Comparison of ENCODE assay signal across 14 cellular contexts in genomic region chr2:231241755-231242507, GRCh38. TPM values are rescaled to one million over a fixed set of nuclear protein-coding genes. Genes with fewer than 3 reads are reported as not detected.
A peak's percentile ranks its signal among the peaks of the same experiment; 100 is the strongest.
DNase-seq lines count a peak whose midpoint lies in the region; ATAC-seq and TF ChIP-seq lines count a peak whose summit lies in the region.
"Had no signal": no experiment of that assay in that cellular context is flagged by ENCODE, and none has a peak within 500 bp of the region (broad histone marks: within the 10 kb centered on the region; RNA-seq: fewer than 3 reads in every experiment).

No MANE protein-coding gene starts in this region.

- no peaks in the 10 kb centered on the region for H3K36me3 ChIP-seq in mucosa of descending colon (ENCODE audit: low read depth)
- H3K36me3 ChIP-seq in H7 (replicated peaks; ENCODE audit: control insufficient read depth, insufficient read depth, low read length): peaks cover 10% of the 10 kb centered on the region
- no peaks in the 10 kb centered on the region for H3K36me3 ChIP-seq in OCI-LY7 (ENCODE audit: insufficient read depth, low read length)

- H3K4me1 ChIP-seq in mucosa of descending colon (ENCODE audit: low read depth) (peaks cover 43% of the 10 kb centered on the region), OCI-LY7 (ENCODE audit: insufficient read depth, low read length, poor library complexity, severe bottlenecking) (no peaks in the 10 kb centered on the region)

- no peak overlapping the region for H3K4me3 ChIP-seq in mucosa of descending colon
- no peak overlapping the region for H3K4me3 ChIP-seq in H7 (ENCODE audit: insufficient read depth, low read depth, low read length)
- H3K4me3 ChIP-seq in OCI-LY7 (ENCODE audit: low read depth, low read length, poor library complexity, severe bottlenecking): no peak overlapping the region
- H3K4me3 ChIP-seq: thoracic aorta had no signal

- CTCF ChIA-PET in OCI-LY7 (lab: Charles Lee; ENCODE audit: unreplicated experiment): no interaction called here

- no peaks in the 10 kb centered on the region for H3K9me3 Mint-ChIP-seq in type B pancreatic cell
- no peaks in the 10 kb centered on the region for H3K9me3 Mint-ChIP-seq in stimulated activated naive B cell treated with anti-CD40 and anti-IgM and Interleukin-4, amounts not matched to agents 10 μg/mL and 1 μg/mL and 100 μg/mL, for 72 hours
- H3K9me3 Mint-ChIP-seq: activated T-cell treated with anti-CD3 and anti-CD28 coated beads, Interleukin-2, amount 50 U/mL, for 4 hours had no signal

- H3K4me2 ChIP-seq in OCI-LY7 (ENCODE audit: low read length): no peak overlapping the region
- H3K4me2 ChIP-seq: KMS-11 had no signal

- no peaks in the 10 kb centered on the region for H3K9me3 ChIP-seq in mucosa of descending colon
- H3K9me3 ChIP-seq in OCI-LY7 (ENCODE audit: low read length): no peaks in the 10 kb centered on the region
- H3K9me3 ChIP-seq: thoracic aorta had no signal

- ATAC-seq in mucosa of descending colon: peak; percentile 15
- ATAC-seq in stimulated activated naive B cell treated with anti-CD40 and anti-IgM and Interleukin-4, amounts not matched to agents 10 μg/mL and 1 μg/mL and 100 μg/mL, for 72 hours (replicated peaks): no peak
- ATAC-seq: activated T-cell treated with anti-CD3 and anti-CD28 coated beads, Interleukin-2, amount 50 U/mL, for 4 hours had no signal

- no peak overlapping the region for H2AFZ ChIP-seq in OCI-LY7 (ENCODE audit: low read length)

- no peaks in the 10 kb centered on the region for H3K9me2 ChIP-seq in OCI-LY7 (ENCODE audit: insufficient read depth, low read length)

- no peaks in the 10 kb centered on the region for H4K20me1 ChIP-seq in OCI-LY7 (ENCODE audit: insufficient read depth, low read length)

- H3K27me3 Mint-ChIP-seq in type B pancreatic cell: no peaks in the 10 kb centered on the region
- H3K27me3 Mint-ChIP-seq in stimulated activated naive B cell treated with anti-CD40 and anti-IgM and Interleukin-4, amounts not matched to agents 10 μg/mL and 1 μg/mL and 100 μg/mL, for 72 hours: no peaks in the 10 kb centered on the region

- no peaks in the 10 kb centered on the region for H3K79me2 ChIP-seq in OCI-LY7 (ENCODE audit: insufficient read depth, low read depth, low read length)

- intact Hi-C loops in mucosa of descending colon (cut with DNase I, micrococcal nuclease) (no loop called here), OCI-LY7 (cut with micrococcal nuclease; ENCODE audit: unreplicated experiment) (no loop called here)

- no peak overlapping the region for H3K4me3 Mint-ChIP-seq in type B pancreatic cell
- no peak overlapping the region for H3K4me3 Mint-ChIP-seq in stimulated activated naive B cell treated with anti-CD40 and anti-IgM and Interleukin-4, amounts not matched to agents 10 μg/mL and 1 μg/mL and 100 μg/mL, for 72 hours
- H3K4me3 Mint-ChIP-seq: activated T-cell treated with anti-CD3 and anti-CD28 coated beads, Interleukin-2, amount 50 U/mL, for 4 hours had no signal

- TF ChIP-seq CTCF in mucosa of descending colon (IDR thresholded peaks at IDR 0.05) (no peak), type B pancreatic cell (conservative IDR thresholded peaks at IDR 0.05) (no peak), OCI-LY7 (conservative IDR thresholded peaks at IDR 0.05; ENCODE audit: low read length) (no peak)

- POLR2A ChIA-PET in OCI-LY7 (lab: Charles Lee): interaction anchor here (0.7 to 0.8 kb wide), 2 partner anchors 25 to 273 kb away, joined by 5 read pairs; no protein-coding TSS in a partner anchor

- peaks cover 8% of the 10 kb centered on the region for H3K36me3 Mint-ChIP-seq in type B pancreatic cell
- peaks cover 6 to 12% of the 10 kb centered on the region in 2 donors for H3K36me3 Mint-ChIP-seq in stimulated activated naive B cell treated with anti-CD40 and anti-IgM and Interleukin-4, amounts not matched to agents 10 μg/mL and 1 μg/mL and 100 μg/mL, for 72 hours

- no peaks in the 10 kb centered on the region for H3K27me3 ChIP-seq in H7 (ENCODE audit: control insufficient read depth, insufficient read depth, low read length)

- no peak overlapping the region for H3K27ac ChIP-seq in OCI-LY7 (ENCODE audit: low read depth, low read length, poor library complexity, severe bottlenecking)
- H3K27ac ChIP-seq: KMS-11, thoracic aorta had no signal

- H3K4me1 Mint-ChIP-seq in type B pancreatic cell (ENCODE audit: unreplicated experiment): no peaks in the 10 kb centered on the region
- H3K4me1 Mint-ChIP-seq in stimulated activated naive B cell treated with anti-CD40 and anti-IgM and Interleukin-4, amounts not matched to agents 10 μg/mL and 1 μg/mL and 100 μg/mL, for 72 hours: no peaks in the 10 kb centered on the region

- BruUV-seq in OCI-LY7 (replicated peaks; lab: Mats Ljungman, UMichigan): no TSS peak

- no peak overlapping the region for H3K27ac Mint-ChIP-seq in type B pancreatic cell
- no peak overlapping the region for H3K27ac Mint-ChIP-seq in stimulated activated naive B cell treated with anti-CD40 and anti-IgM and Interleukin-4, amounts not matched to agents 10 μg/mL and 1 μg/mL and 100 μg/mL, for 72 hours

- DNase-seq in Ammon's horn (ENCODE audit: low spot score) (peak; percentile 34), NOMO-1 treated with DMSO at 0.1 percent for 48 hours (lab: John Stamatoyannopoulos, UW; ENCODE audit: unreplicated experiment) (peak; percentile 42), fibroblast of gingiva (ENCODE audit: low read depth) (peak; percentile 27), mucosa of descending colon (peak in 1 of 3 donors; percentile 56), type B pancreatic cell (ENCODE audit: extremely low spot score, unreplicated experiment) (no peak), H7 (no peak), OCI-LY7 (ENCODE audit: low spot score) (no peak)
- no peak for DNase-seq in stimulated activated naive B cell treated with anti-CD40 and anti-IgM and Interleukin-4, amounts not matched to agents 10 μg/mL and 1 μg/mL and 100 μg/mL, for 72 hours
- DNase-seq: activated CD4-positive, CD25-positive, alpha-beta regulatory T cell; activated T-cell treated with anti-CD3 and anti-CD28 coated beads, Interleukin-2, amount 50 U/mL, for 4 hours; GOT3; SHP77 had no signal

RNA-seq across cellular contexts. Expression of gene ARMC9, which starts 43.5 kb away (rescaled TPM):
- 10 to 100 TPM; 10.9 to 32.2 (median 11.9) TPM for total RNA-seq in mucosa of descending colon
- total RNA-seq in type B pancreatic cell (ENCODE audit: low replicate concordance): 22.0 and 35.2 TPM in 2 replicates
- total RNA-seq in H7 (2014; rRNA removed; shearing (Covaris generic)): 25.0 and 33.6 TPM in 2 replicates
- total RNA-seq in OCI-LY7 (2014; rRNA removed; shearing (Covaris generic)): 6.6 and 10.9 TPM in 2 replicates
- total RNA-seq in OCI-LY7 (2022): 11.0 and 12.2 TPM in 2 replicates

Comparison
In these comparisons a context has a peak if more than half of its experiments do, and no peak if none do; other contexts are left out.
1. DNase-seq: peak in Ammon's horn (single experiment), NOMO-1 treated with DMSO at 0.1 percent for 48 hours (single experiment) and fibroblast of gingiva (single experiment); none in type B pancreatic cell (single experiment), stimulated activated naive B cell treated with anti-CD40 and anti-IgM and Interleukin-4, amounts not matched to agents 10 μg/mL and 1 μg/mL and 100 μg/mL, for 72 hours (single experiment), H7 (single experiment) and OCI-LY7 (single experiment).